8 cellular contexts compared by ENCODE assay signal in genomic region chr18:70289351-70290330, GRCh38. TPM values are rescaled to one million over a fixed set of nuclear protein-coding genes. Genes with fewer than 3 reads are reported as not detected.
A peak's percentile ranks its signal among the peaks of the same experiment; 100 is the strongest.
DNase-seq lines count a peak whose midpoint lies in the region; ATAC-seq and TF ChIP-seq lines count a peak whose summit lies in the region.

No MANE protein-coding gene starts in this region.

- intact Hi-C loops in left ventricle myocardium superior (cut with micrococcal nuclease), result no loop called here

- peak; percentile 45 for ATAC-seq in left ventricle myocardium superior

- H3K9ac ChIP-seq in adipocyte (ENCODE audit: low read length), result peak overlapping the region; percentile 95

- H3K27me3 ChIP-seq in HAP-1 (ENCODE audit: low read depth) (no peaks in the 10 kb centered on the region), adipocyte (replicated peaks; ENCODE audit: control insufficient read depth, insufficient read depth, low read length) (no peaks in the 10 kb centered on the region)

- H3K9me3 ChIP-seq in HAP-1 (no peaks in the 10 kb centered on the region; the same call in 1 of the 2 replicates), adipocyte (ENCODE audit: control insufficient read depth, low read length) (no peaks in the 10 kb centered on the region)

- H3K4me1 ChIP-seq in HAP-1 (peaks cover 6% of the 10 kb centered on the region), adipocyte (ENCODE audit: control insufficient read depth, insufficient read depth, low read length) (peaks cover 29% of the 10 kb centered on the region)

- TF ChIP-seq CTCF in LNCaP clone FGC (IDR thresholded peaks at IDR 0.05; ENCODE audit: control insufficient read depth, extremely low read depth, insufficient read depth) (no peak), retinal pigment epithelial cell (conservative IDR thresholded peaks at IDR 0.05; ENCODE audit: low read depth, low read length) (no peak)

- no peaks in the 10 kb centered on the region; the same call in 1 of the 2 replicates for H3K36me3 ChIP-seq in HAP-1 (replicated peaks)
- no peaks in the 10 kb centered on the region for H3K36me3 ChIP-seq in adipocyte (ENCODE audit: control insufficient read depth, insufficient read depth, low read length, severe bottlenecking)

- H3K4me3 ChIP-seq in HAP-1 (peak overlapping the region; percentile 54), LNCaP clone FGC (ENCODE audit: low read depth, low read length) (peak overlapping the region; percentile 65), adipocyte (ENCODE audit: low read length) (peak overlapping the region; percentile 95), retinal pigment epithelial cell (ENCODE audit: low read length) (peak overlapping the region; percentile 95)

- in situ Hi-C loops in HAP-1 (cut with MboI; ENCODE audit: low sequenced_read_pairs), result no loop called here

- peak; percentile 39 for DNase-seq in stimulated activated CD4-positive, alpha-beta T cell treated with anti-CD3 and anti-CD28 coated beads, Interleukin-15, amount 100 ng/mL, for 24 hours
- no peak for DNase-seq in stimulated activated CD4-positive, alpha-beta T cell treated with anti-CD3 and anti-CD28 coated beads, Interleukin-1b, Interleukin-23, amount 100 ng/mL, for 48 hours
- peak in 1 of 2 experiments; percentile 43 for DNase-seq in HAP-1 (ENCODE audit: low spot score in 2 of 2)
- DNase-seq in LNCaP clone FGC (ENCODE audit: low read depth), result no peak
- DNase-seq in adipocyte (ENCODE audit: low read depth), result peak; percentile 72
- DNase-seq in left ventricle myocardium superior, result peak; percentile 66
- no peak for DNase-seq in retinal pigment epithelial cell (ENCODE audit: low read depth)
- no peak for DNase-seq in LoVo (ENCODE audit: low spot score)

RNA-seq across cellular contexts. Expression of gene SOCS6, which starts 0.8 kb away (rescaled TPM):
- total RNA-seq in left ventricle myocardium superior, result 23.2 TPM

Comparison
In these comparisons a context has a peak if more than half of its experiments do, and no peak if none do; other contexts are left out.
1. DNase-seq: peak in stimulated activated CD4-positive, alpha-beta T cell treated with anti-CD3 and anti-CD28 coated beads, Interleukin-15, amount 100 ng/mL, for 24 hours (single experiment), adipocyte (single experiment) and left ventricle myocardium superior (single experiment); none in stimulated activated CD4-positive, alpha-beta T cell treated with anti-CD3 and anti-CD28 coated beads, Interleukin-1b, Interleukin-23, amount 100 ng/mL, for 48 hours (single experiment), LNCaP clone FGC (single experiment), retinal pigment epithelial cell (single experiment) and LoVo (single experiment).
2. Peak in every context shown above with its lines, with median percentiles within 50 percentile points of each other: H3K4me3 ChIP-seq.